8 cellular contexts compared by ENCODE assay signal in genomic region chr9:94603259-94603776, GRCh38. TPM values are rescaled to one million over a fixed set of nuclear protein-coding genes. Genes with fewer than 3 reads are reported as not detected.
DNase-seq lines count a peak whose midpoint lies in the region; ATAC-seq and TF ChIP-seq lines count a peak whose summit lies in the region.

No MANE protein-coding gene starts in this region.

- TF ChIP-seq CTCF in GM10248 (IDR thresholded peaks at IDR 0.05; ENCODE audit: control extremely low read depth, extremely low read depth, low read depth, missing control alignments) (peak; percentile 77), LNCAP (IDR thresholded peaks at IDR 0.05) (peak; percentile 77), prostate gland (IDR thresholded peaks at IDR 0.05) (peak in 3 of 4 experiments; percentile 39 to 64 (median 44)), uterus (IDR thresholded peaks at IDR 0.05) (peak; percentile 9 to 46 (median 29))

- TF ChIP-seq POLR2A in prostate gland (IDR thresholded peaks at IDR 0.05) (no peak), uterus (IDR thresholded peaks at IDR 0.05) (no peak)

- 10% methylated on average over 15 of the region's 15 CpGs for WGBS in prostate gland

- peak; percentile 83 to 84 for ATAC-seq in activated naive CD4-positive, alpha-beta T cell treated with anti-CD3 and anti-CD28 coated beads, Interleukin-2, amount 50 U/mL, for 72 hours
- ATAC-seq in HG02884 (IDR thresholded peaks at IDR 0.05; ENCODE audit: unreplicated experiment) = no peak

- no peaks in the 10 kb centered on the region for H3K36me3 Mint-ChIP-seq in activated naive CD4-positive, alpha-beta T cell treated with anti-CD3 and anti-CD28 coated beads, Interleukin-2, amount 50 U/mL, for 72 hours

- H3K4me1 ChIP-seq in prostate gland (replicated peaks) = no peaks in the 10 kb centered on the region
- no peaks in the 10 kb centered on the region for H3K4me1 ChIP-seq in uterus

- POLR2A ChIA-PET in GM10248 (lab: Yijun Ruan, JAX) = no interaction called here

- CTCF ChIA-PET in GM10248 (lab: Yijun Ruan, JAX) = interaction anchor here (1.1 to 2.5 kb wide), 5 partner anchors 17 to 52 kb away, joined by 3 to 8 read pairs (median 3); partner anchors contain the start of gene PCAT7

- no peaks in the 10 kb centered on the region for H3K9me3 ChIP-seq in prostate gland
- no peaks in the 10 kb centered on the region for H3K9me3 ChIP-seq in uterus

- H3K36me3 ChIP-seq in prostate gland (no peaks in the 10 kb centered on the region), uterus (no peaks in the 10 kb centered on the region)

- no peaks in the 10 kb centered on the region for H3K27me3 ChIP-seq in prostate gland (replicated peaks; ENCODE audit: insufficient read depth)
- H3K27me3 ChIP-seq in uterus = no peaks in the 10 kb centered on the region

- no peak overlapping the region for H3K27ac Mint-ChIP-seq in activated naive CD4-positive, alpha-beta T cell treated with anti-CD3 and anti-CD28 coated beads, Interleukin-2, amount 50 U/mL, for 72 hours

- H3K9me3 Mint-ChIP-seq in activated naive CD4-positive, alpha-beta T cell treated with anti-CD3 and anti-CD28 coated beads, Interleukin-2, amount 50 U/mL, for 72 hours = no peaks in the 10 kb centered on the region

- DNase-seq in GM10248 (ENCODE audit: extremely low spot score) (peak; percentile 86), SK-N-DZ (ENCODE audit: low spot score) (peak; percentile 58), cardiac septum (ENCODE audit: low spot score) (peak; percentile 84), prostate gland (ENCODE audit: low spot score) (peak; percentile 42), uterus (peak; percentile 70 to 78)
- peak; percentile 65 to 79 for DNase-seq in activated naive CD4-positive, alpha-beta T cell treated with anti-CD3 and anti-CD28 coated beads, Interleukin-2, amount 50 U/mL, for 72 hours (ENCODE audit: low spot score in 2 of 2)

- no peak overlapping the region for H3K4me3 ChIP-seq in prostate gland
- no peak overlapping the region for H3K4me3 ChIP-seq in uterus

- intact Hi-C loops in cardiac septum (cut with DNase I) (no loop called here), prostate gland (cut with DNase I) (no loop called here), uterus (cut with DNase I; ENCODE audit: low total_unique reads) (loop anchor here (10.0 kb wide), 1 partner anchor 509 kb away; no protein-coding TSS in a partner anchor)

- H3K27ac ChIP-seq in prostate gland (no peak overlapping the region), uterus (no peak overlapping the region)

RNA-seq across cellular contexts. Expression of gene FBP2, which starts 9.7 kb away (rescaled TPM):
- polyA plus RNA-seq in SK-N-DZ (2014; cell fraction: cytosol; rRNA removed) = not detected in 2 replicates
- not detected in 2 replicates for polyA plus RNA-seq in SK-N-DZ (2014; cell fraction: nucleus; rRNA removed)
- total RNA-seq in activated naive CD4-positive, alpha-beta T cell treated with anti-CD3 and anti-CD28 coated beads, Interleukin-2, amount 50 U/mL, for 72 hours = not detected
- total RNA-seq in cardiac septum (not detected), prostate gland (1 to 10 TPM in 1 of 2 donors, not detected in 1; 2.0 TPM), uterus (not detected)

RNA-seq across cellular contexts. Expression of gene FBP1, which starts 36.0 kb away (rescaled TPM):
- polyA plus RNA-seq in SK-N-DZ (2014; cell fraction: cytosol; rRNA removed) = 11.3 and 11.4 TPM in 2 replicates
- polyA plus RNA-seq in SK-N-DZ (2014; cell fraction: nucleus; rRNA removed) = 7.4 and 9.7 TPM in 2 replicates
- total RNA-seq in activated naive CD4-positive, alpha-beta T cell treated with anti-CD3 and anti-CD28 coated beads, Interleukin-2, amount 50 U/mL, for 72 hours = 1 to 10 TPM in 1 of 2 donors, under 1 TPM in 1; 0.89 to 1.2 TPM
- 0.92 TPM for total RNA-seq in cardiac septum
- 10 to 100 TPM; 19.5 to 41.4 TPM for total RNA-seq in prostate gland
- total RNA-seq in uterus = 1 to 10 TPM in 1 of 4 donors, under 1 TPM in 2, not detected in 1; 0.29 to 2.6 (median 0.90) TPM

RNA-seq across cellular contexts. Expression of gene PCAT7, which starts 48.4 kb away (rescaled TPM):
- 0.16 and 1.2 TPM in 2 replicates for polyA plus RNA-seq in SK-N-DZ (2014; cell fraction: cytosol; rRNA removed)
- polyA plus RNA-seq in SK-N-DZ (2014; cell fraction: nucleus; rRNA removed) = 0.28 TPM in 1 of 2 replicates, not detected in the other
- not detected for total RNA-seq in activated naive CD4-positive, alpha-beta T cell treated with anti-CD3 and anti-CD28 coated beads, Interleukin-2, amount 50 U/mL, for 72 hours
- 0.08 TPM for total RNA-seq in cardiac septum
- total RNA-seq in prostate gland = 1 to 10 TPM in 1 of 2 donors, under 1 TPM in 1; 0.18 to 4.4 TPM
- not detected for total RNA-seq in uterus

Comparison
In these comparisons a context has a peak if more than half of its experiments do, and no peak if none do; other contexts are left out.
1. RNA of gene FBP1, which starts 36.0 kb away (total RNA-seq): 19.5 to 41.4 TPM in prostate gland; 0.89 to 1.2 TPM in activated naive CD4-positive, alpha-beta T cell treated with anti-CD3 and anti-CD28 coated beads, Interleukin-2, amount 50 U/mL, for 72 hours, 0.92 TPM in cardiac septum (single experiment) and 0.29 to 2.6 TPM in uterus; every median in the first group is over 4 times any median in the second.
2. Peak in every context shown above with its lines, with median percentiles within 50 percentile points of each other: DNase-seq and CTCF ChIP-seq.